ENCODE assay signal across 24 cellular contexts in genomic region chr2:51810197-51810596, GRCh38.
A peak's percentile ranks its signal among the peaks of the same experiment; 100 is the strongest.
DNase-seq lines count a peak whose midpoint lies in the region; ATAC-seq and TF ChIP-seq lines count a peak whose summit lies in the region.
"Had no signal": no experiment of that assay in that cellular context is flagged by ENCODE, and none has a peak within 500 bp of the region (broad histone marks: within the 10 kb centered on the region; RNA-seq: fewer than 3 reads in every experiment).

No MANE protein-coding gene starts in this region.

- no peaks in the 10 kb centered on the region for H3K9me3 Mint-ChIP-seq in GM23338
- H3K9me3 Mint-ChIP-seq in WTC11 = peaks cover 4% of the 10 kb centered on the region
- H3K9me3 Mint-ChIP-seq in neural progenitor cell = no peaks in the 10 kb centered on the region
- H3K9me3 Mint-ChIP-seq: CD14-positive monocyte had no signal

- no peaks in the 10 kb centered on the region for H3K79me2 ChIP-seq in GM23338 (replicated peaks; ENCODE audit: insufficient read depth)
- no peaks in the 10 kb centered on the region for H3K79me2 ChIP-seq in neural progenitor cell (ENCODE audit: low read depth)

- no peak overlapping the region for H3K27ac Mint-ChIP-seq in GM23338
- H3K27ac Mint-ChIP-seq in WTC11 = no peak overlapping the region
- H3K27ac Mint-ChIP-seq in neural progenitor cell = no peak overlapping the region
- H3K27ac Mint-ChIP-seq: CD14-positive monocyte; CD4-positive, alpha-beta memory T cell; CD4-positive, CD25-positive, alpha-beta regulatory T cell; CD8-positive, alpha-beta memory T cell had no signal

- no peak overlapping the region for H3K27ac ChIP-seq in GM23338 (ENCODE audit: low read depth)
- H3K27ac ChIP-seq in neural progenitor cell = no peak overlapping the region
- H3K27ac ChIP-seq: 22Rv1, A549, BLaER1 had no signal

- H3K4me1 ChIP-seq in GM23338 (ENCODE audit: insufficient read depth) = no peaks in the 10 kb centered on the region
- no peaks in the 10 kb centered on the region for H3K4me1 ChIP-seq in neural progenitor cell
- H3K4me1 ChIP-seq: A549, BE2C, BLaER1 had no signal

- no peaks in the 10 kb centered on the region for H4K20me1 ChIP-seq in GM23338 (replicated peaks; ENCODE audit: insufficient read depth)
- no peaks in the 10 kb centered on the region for H4K20me1 ChIP-seq in neural progenitor cell (ENCODE audit: low read depth)
- H4K20me1 ChIP-seq: BLaER1 had no signal

- H3K36me3 ChIP-seq in GM23338 (ENCODE audit: insufficient read depth) (no peaks in the 10 kb centered on the region), neural progenitor cell (no peaks in the 10 kb centered on the region)
- H3K36me3 ChIP-seq: BE2C, BLaER1 had no signal

- H3K4me1 Mint-ChIP-seq in GM23338 = peaks cover 10% of the 10 kb centered on the region; the same call in 1 of the 3 replicates
- peaks cover 3% of the 10 kb centered on the region; the same call in 1 of the 2 replicates for H3K4me1 Mint-ChIP-seq in WTC11
- H3K4me1 Mint-ChIP-seq in neural progenitor cell = no peaks in the 10 kb centered on the region
- H3K4me1 Mint-ChIP-seq: CD14-positive monocyte; CD4-positive, alpha-beta memory T cell; CD4-positive, CD25-positive, alpha-beta regulatory T cell; CD8-positive, alpha-beta memory T cell had no signal

- POLR2A ChIA-PET in WTC11 (lab: Charles Lee) = no interaction called here

- H3K9me2 ChIP-seq in GM23338 (ENCODE audit: insufficient read depth) = no peaks in the 10 kb centered on the region

- H3K4me2 ChIP-seq in GM23338 (no peak overlapping the region), neural progenitor cell (no peak overlapping the region)
- H3K4me2 ChIP-seq: A549, BLaER1 had no signal

- H3K4me3 ChIP-seq in GM23338 (no peak overlapping the region), neural progenitor cell (no peak overlapping the region)
- H3K4me3 ChIP-seq: A549, BLaER1, GM12878 had no signal

- TF ChIP-seq CTCF in GM23338 (conservative IDR thresholded peaks at IDR 0.05; ENCODE audit: low read depth in 2 of 2) = no peak
- TF ChIP-seq CTCF in WTC11 (IDR thresholded peaks at IDR 0.05) = no peak
- TF ChIP-seq CTCF in neural progenitor cell (IDR thresholded peaks at IDR 0.05) = no peak

- H3K27me3 Mint-ChIP-seq in GM23338 (ENCODE audit: insufficient read depth, low read depth, poor library complexity) (no peaks in the 10 kb centered on the region), WTC11 (ENCODE audit: low read depth) (no peaks in the 10 kb centered on the region), neural progenitor cell (ENCODE audit: insufficient read depth, low read depth) (peaks cover 2% of the 10 kb centered on the region)
- H3K27me3 Mint-ChIP-seq: CD4-positive, alpha-beta memory T cell; CD4-positive, CD25-positive, alpha-beta regulatory T cell; CD8-positive, alpha-beta memory T cell had no signal

- H3K4me3 Mint-ChIP-seq in GM23338 (no peak overlapping the region), WTC11 (no peak overlapping the region), neural progenitor cell (no peak overlapping the region)
- H3K4me3 Mint-ChIP-seq: CD14-positive monocyte; CD4-positive, alpha-beta memory T cell; CD4-positive, CD25-positive, alpha-beta regulatory T cell; CD8-positive, alpha-beta memory T cell had no signal

- CTCF ChIA-PET in WTC11 (lab: Charles Lee) = no interaction called here

- no peaks in the 10 kb centered on the region for H3K9me3 ChIP-seq in neural progenitor cell (ENCODE audit: low read depth)
- H3K9me3 ChIP-seq: A549, BE2C, BLaER1 had no signal

- H3K27me3 ChIP-seq in GM23338 (ENCODE audit: insufficient read depth) (no peaks in the 10 kb centered on the region), neural progenitor cell (no peaks in the 10 kb centered on the region)
- H3K27me3 ChIP-seq: BE2C, BLaER1 had no signal

- H3K36me3 Mint-ChIP-seq in GM23338 (ENCODE audit: low read depth) = no peaks in the 10 kb centered on the region
- no peaks in the 10 kb centered on the region for H3K36me3 Mint-ChIP-seq in WTC11
- no peaks in the 10 kb centered on the region for H3K36me3 Mint-ChIP-seq in neural progenitor cell
- H3K36me3 Mint-ChIP-seq: CD14-positive monocyte; CD4-positive, CD25-positive, alpha-beta regulatory T cell; CD8-positive, alpha-beta memory T cell had no signal

- no peak overlapping the region for H2AFZ ChIP-seq in GM23338
- H2AFZ ChIP-seq in neural progenitor cell (replicated peaks) = peak overlapping the region; percentile 57

- ATAC-seq in GM23338 (peak; percentile 63), WTC11 (peak; percentile 56; the same call in 1 of the 2 replicates)
- ATAC-seq: A549, GM12878 had no signal

- no peak for DNase-seq in GM23338 (ENCODE audit: low spot score)
- no peak for DNase-seq in WTC11 (ENCODE audit: low spot score)
- DNase-seq in neural progenitor cell (ENCODE audit: low spot score) = no peak
- no peak for DNase-seq in stimulated activated CD4-positive, alpha-beta T cell treated with anti-CD3 and anti-CD28 coated beads, Interleukin-2, amount 100 ng/mL, for 48 hours
- DNase-seq in activated naive CD4-positive, alpha-beta T cell treated with anti-CD3 and anti-CD28 coated beads, Interleukin-2, amount 50 U/mL, for 16 hours = no peak
- DNase-seq in AG08396 (ENCODE audit: low spot score) = no peak
- DNase-seq: BE2C; C1 segment of cervical spinal cord; CD4-positive, alpha-beta memory T cell; CD4-positive, CD25-positive, alpha-beta regulatory T cell; CD8-positive, alpha-beta memory T cell; COR-L47; DMS 273 treated with DMSO at 0.1 percent for 48 hours; DMS153; DMS53; DMS79; DND-41; EL; GDM1 had no signal

- no peak overlapping the region for H3K9ac ChIP-seq in neural progenitor cell
- H3K9ac ChIP-seq: BLaER1 had no signal

- no peaks in the 10 kb centered on the region for H3F3A ChIP-seq in GM23338 (replicated peaks; ENCODE audit: low read depth)
- no peaks in the 10 kb centered on the region for H3F3A ChIP-seq in neural progenitor cell (ENCODE audit: low read depth)

TF ChIP-seq in GM23338, 12 proteins besides CTCF, POLR2A, EP300 and RAD21 (continues in another document):
- TF ChIP-seq ZNF331 (CRISPR knock-in tag; IDR thresholded peaks at IDR 0.05; ENCODE audit: low read depth) (no peak), EZH2phosphoT487 (IDR thresholded peaks at IDR 0.05; ENCODE audit: unreplicated experiment) (no peak), CREB1 (CRISPR knock-in tag; IDR thresholded peaks at IDR 0.05; ENCODE audit: low read depth) (no peak), JUNB (IDR thresholded peaks at IDR 0.05; ENCODE audit: unreplicated experiment) (no peak), POLR2AphosphoS5 (IDR thresholded peaks at IDR 0.05; ENCODE audit: low read depth) (no peak)

TF ChIP-seq in WTC11, 78 proteins besides CTCF, POLR2A, EP300 and RAD21 (continues in another document):
- TF ChIP-seq IRF2 (CRISPR knock-in tag; IDR thresholded peaks at IDR 0.05; ENCODE audit: borderline replicate concordance, low read depth) = no peak
- TF ChIP-seq ZNF532 (CRISPR knock-in tag; IDR thresholded peaks at IDR 0.05; ENCODE audit: borderline replicate concordance) = no peak
- no peak for TF ChIP-seq TEAD4 (CRISPR knock-in tag; IDR thresholded peaks at IDR 0.05)
- no peak for TF ChIP-seq FOXK1 (CRISPR knock-in tag; IDR thresholded peaks at IDR 0.05)
- TF ChIP-seq ERG (CRISPR knock-in tag; IDR thresholded peaks at IDR 0.05) = no peak
- TF ChIP-seq NFYB (CRISPR knock-in tag; conservative IDR thresholded peaks at IDR 0.05; ENCODE audit: low read depth) = no peak
- TF ChIP-seq CREB1 (CRISPR knock-in tag; IDR thresholded peaks at IDR 0.05) = no peak
- no peak for TF ChIP-seq EMX1 (CRISPR knock-in tag; IDR thresholded peaks at IDR 0.05)
- TF ChIP-seq SOX15 (CRISPR knock-in tag; IDR thresholded peaks at IDR 0.05) = no peak
